ENCODE assay signal across 8 cellular contexts in the genomic region with DNA sequence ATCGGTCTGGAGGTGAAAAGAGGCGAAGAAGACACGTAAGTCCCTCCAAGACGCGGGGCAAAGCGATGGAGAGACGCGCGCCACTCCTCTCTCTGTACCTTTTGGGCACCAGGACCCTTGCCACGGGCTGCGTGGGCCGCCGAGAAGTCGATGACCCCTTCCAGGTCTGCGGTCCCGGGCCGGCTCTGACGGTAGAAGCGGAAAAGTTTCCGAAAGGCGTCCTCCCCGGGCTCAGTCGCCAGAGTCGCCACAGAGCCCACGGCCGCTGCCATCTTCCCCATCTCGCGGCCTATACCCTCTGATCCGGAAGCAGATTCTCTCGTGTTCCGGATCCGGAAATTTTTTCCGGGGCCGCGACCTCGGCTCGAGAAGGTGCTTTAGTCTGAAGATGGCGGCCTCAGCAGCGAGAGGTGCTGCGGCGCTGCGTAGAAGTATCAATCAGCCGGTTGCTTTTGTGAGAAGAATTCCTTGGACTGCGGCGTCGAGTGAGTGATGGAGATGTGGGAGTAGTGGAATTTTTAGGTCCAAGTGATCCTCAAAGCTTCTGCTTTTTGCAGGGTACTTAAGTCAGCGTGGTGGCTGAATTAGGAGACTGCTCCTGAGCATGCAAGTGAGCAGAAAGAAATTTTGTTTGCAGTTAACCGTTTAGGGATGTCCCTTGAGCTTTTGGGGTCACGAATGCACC. TPM values are rescaled to one million over a fixed set of nuclear protein-coding genes. Genes with fewer than 3 reads are reported as not detected.
A peak's percentile ranks its signal among the peaks of the same experiment; 100 is the strongest.
DNase-seq lines count a peak whose midpoint lies in the region; ATAC-seq and TF ChIP-seq lines count a peak whose summit lies in the region.

A gene with protein sequence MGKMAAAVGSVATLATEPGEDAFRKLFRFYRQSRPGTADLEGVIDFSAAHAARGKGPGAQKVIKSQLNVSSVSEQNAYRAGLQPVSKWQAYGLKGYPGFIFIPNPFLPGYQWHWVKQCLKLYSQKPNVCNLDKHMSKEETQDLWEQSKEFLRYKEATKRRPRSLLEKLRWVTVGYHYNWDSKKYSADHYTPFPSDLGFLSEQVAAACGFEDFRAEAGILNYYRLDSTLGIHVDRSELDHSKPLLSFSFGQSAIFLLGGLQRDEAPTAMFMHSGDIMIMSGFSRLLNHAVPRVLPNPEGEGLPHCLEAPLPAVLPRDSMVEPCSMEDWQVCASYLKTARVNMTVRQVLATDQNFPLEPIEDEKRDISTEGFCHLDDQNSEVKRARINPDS (minus strand): TSS at position 300 of the 685 bp plus-strand sequence. CDS start 19 bp downstream, at position 281.
Gene SLIRP, plus strand, starts transcription at position 380 of the 685 bp plus-strand sequence. Its CDS starts 9 bp downstream, at position 389.

- no peaks in the 10 kb centered on the region for H3K27me3 Mint-ChIP-seq in T-helper 17 cell

- H3K4me3 ChIP-seq in right cardiac atrium (ENCODE audit: low read length) (peak within 1 kb of the TSS; percentile 100), uterus (peak within 1 kb of the TSS; percentile 76 to 89)

- peak; percentile 94 for DNase-seq in NCI-H1694 (lab: John Stamatoyannopoulos, UW)
- peak; percentile 78 to 80 (median 80) for DNase-seq in T-helper 17 cell
- peak in 57 of 58 donors; percentile 39 to 93 (median 82) for DNase-seq in anterior cingulate cortex (lab: John Stamatoyannopoulos, UW)
- peak; percentile 88 to 94 (median 92) for DNase-seq in right cardiac atrium
- peak; percentile 93 for DNase-seq in putamen (ENCODE audit: low spot score)
- DNase-seq in uterus = peak; percentile 84

- H3K4me1 Mint-ChIP-seq in T-helper 17 cell = peaks cover 39% of the 10 kb centered on the region

- H3K36me3 Mint-ChIP-seq in T-helper 17 cell (ENCODE audit: low read depth) = peaks cover 2% of the 10 kb centered on the region

- H3K9me3 ChIP-seq in T-helper 17 cell (ENCODE audit: control insufficient read depth, low read length, poor library complexity, severe bottlenecking) = no peaks in the 10 kb centered on the region
- H3K9me3 ChIP-seq in right cardiac atrium (ENCODE audit: control insufficient read depth, low read length) = no peaks in the 10 kb centered on the region
- no peaks in the 10 kb centered on the region for H3K9me3 ChIP-seq in uterus

- TF ChIP-seq CTCF in uterus (IDR thresholded peaks at IDR 0.05) = no peak

- intact Hi-C loops in right cardiac atrium (cut with DNase I) = no loop called here
- intact Hi-C loops in uterus (cut with DNase I; ENCODE audit: low total_unique reads) = no loop called here

- peak; percentile 95 for ATAC-seq in GM18498 (IDR thresholded peaks at IDR 0.05; ENCODE audit: unreplicated experiment)
- peak; percentile 97 for ATAC-seq in HG02885 (IDR thresholded peaks at IDR 0.05; ENCODE audit: poor library complexity, unreplicated experiment)
- peak; percentile 98 for ATAC-seq in T-helper 17 cell
- ATAC-seq in right cardiac atrium = peak; percentile 97 to 98

- H3K27ac ChIP-seq in right cardiac atrium (ENCODE audit: low read length) (peak within 1 kb of the TSS; percentile 89), uterus (peak within 1 kb of the TSS; percentile 34 to 70)

- peak within 1 kb of the TSS; percentile 94 for H3K4me3 Mint-ChIP-seq in T-helper 17 cell

- no peaks in the 10 kb centered on the region for H3K27me3 ChIP-seq in right cardiac atrium (ENCODE audit: control insufficient read depth, insufficient read depth)
- H3K27me3 ChIP-seq in uterus = no peaks in the 10 kb centered on the region

- H3K36me3 ChIP-seq in uterus = no peaks in the 10 kb centered on the region

- peaks cover 3% of the 10 kb centered on the region for H3K4me1 ChIP-seq in right cardiac atrium (ENCODE audit: control insufficient read depth, insufficient read depth, low read length)
- H3K4me1 ChIP-seq in uterus = peaks cover 0 to 2% of the 10 kb centered on the region in 2 donors

- WGBS in right cardiac atrium = under 1% methylated on average over 49 of the region's 49 CpGs

- H3K27ac Mint-ChIP-seq in T-helper 17 cell = peak within 1 kb of the TSS; percentile 91

- peak in 1 of 2 donors; percentile 40 for TF ChIP-seq POLR2A in uterus (IDR thresholded peaks at IDR 0.05)

RNA-seq across cellular contexts. Expression of the first gene that starts in this region (rescaled TPM):
- total RNA-seq in T-helper 17 cell = 10 to 100 TPM in 1 of 2 donors, 1 to 10 TPM in 1; 8.8 to 10.6 TPM
- 10 to 100 TPM in 2 of 4 donors, 1 to 10 TPM in 2; 7.2 to 10.5 (median 9.9) TPM for total RNA-seq in right cardiac atrium
- polyA plus RNA-seq in right cardiac atrium = 8.3 TPM
- total RNA-seq in uterus = 10 to 100 TPM in 3 of 4 donors, 1 to 10 TPM in 1; 5.3 to 36.4 (median 16.7) TPM

RNA-seq across cellular contexts. Expression of gene SLIRP, which starts in this region (rescaled TPM):
- total RNA-seq in T-helper 17 cell = 10 to 100 TPM; 37.7 to 43.9 TPM
- 100 to 1,000 TPM; 152 to 167 (median 154) TPM for total RNA-seq in right cardiac atrium
- 610 TPM for polyA plus RNA-seq in right cardiac atrium
- 100 to 1,000 TPM in 2 of 4 donors, 10 to 100 TPM in 2; 72.9 to 258 (median 90.9) TPM for total RNA-seq in uterus

Comparison
In these comparisons a context has a peak if more than half of its experiments do, and no peak if none do; other contexts are left out.
1. Peak in every context shown above with its lines: DNase-seq, ATAC-seq, H3K4me3 ChIP-seq and H3K27ac ChIP-seq.